1 cellular context compared by ENCODE assay signal in the genomic region with DNA sequence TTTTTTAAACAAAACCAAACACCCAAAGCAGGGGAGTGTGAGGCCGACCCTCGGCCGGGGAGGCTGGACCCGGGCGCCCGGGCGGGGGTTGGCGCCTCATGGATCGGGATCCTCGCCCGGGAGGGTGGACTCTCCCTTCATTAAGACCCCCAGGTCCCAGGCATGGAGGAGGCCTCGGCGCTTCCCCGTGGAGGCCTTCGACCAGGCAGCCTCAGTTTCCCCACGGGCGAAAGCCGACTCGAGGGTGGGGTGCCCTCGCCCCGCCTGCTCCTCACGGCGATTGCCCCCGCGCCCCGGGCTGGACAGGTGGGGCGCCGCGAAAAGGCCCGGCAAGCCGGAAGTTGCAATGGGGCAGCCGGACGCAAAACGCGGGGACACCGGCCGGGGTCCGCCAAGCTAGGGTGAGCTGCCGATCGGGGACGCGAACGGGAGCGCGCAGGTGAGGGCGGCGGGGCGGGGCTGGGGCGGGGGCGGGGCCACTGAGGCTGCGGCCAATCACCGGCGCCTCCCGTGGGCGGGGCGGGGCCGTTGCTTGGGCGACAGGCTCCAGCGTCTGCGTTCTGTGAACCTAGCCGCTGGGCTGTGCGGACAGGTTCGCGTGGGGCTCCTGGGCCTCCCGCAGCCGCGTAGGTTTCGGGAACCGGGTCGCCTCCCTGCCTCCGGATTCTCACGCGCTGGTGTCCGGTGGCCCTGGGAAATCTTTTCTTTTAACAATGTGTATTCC.
TF ChIP-seq lines count a peak whose summit lies in the region.

No MANE protein-coding gene starts in this region.

TF ChIP-seq in HEK293, 187 proteins besides CTCF, POLR2A, EP300 and RAD21 (continued from another document and continues in another):
- TF ChIP-seq, protein P1, sequence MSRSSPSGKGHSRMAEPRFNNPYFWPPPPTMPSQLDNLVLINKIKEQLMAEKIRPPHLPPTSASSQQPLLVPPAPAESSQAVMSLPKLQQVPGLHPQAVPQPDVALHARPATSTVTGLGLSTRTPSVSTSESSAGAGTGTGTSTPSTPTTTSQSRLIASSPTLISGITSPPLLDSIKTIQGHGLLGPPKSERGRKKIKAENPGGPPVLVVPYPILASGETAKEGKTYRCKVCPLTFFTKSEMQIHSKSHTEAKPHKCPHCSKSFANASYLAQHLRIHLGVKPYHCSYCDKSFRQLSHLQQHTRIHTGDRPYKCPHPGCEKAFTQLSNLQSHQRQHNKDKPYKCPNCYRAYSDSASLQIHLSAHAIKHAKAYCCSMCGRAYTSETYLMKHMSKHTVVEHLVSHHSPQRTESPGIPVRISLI (tag by site-specific recombination; IDR thresholded peaks at IDR 0.05): no peak
- TF ChIP-seq ZFP3 (tag by site-specific recombination; IDR thresholded peaks at IDR 0.05; ENCODE audit: low read depth): no peak
- TF ChIP-seq ZNF560 (tag by site-specific recombination; IDR thresholded peaks at IDR 0.05; ENCODE audit: borderline replicate concordance): no peak
- TF ChIP-seq, protein P2, sequence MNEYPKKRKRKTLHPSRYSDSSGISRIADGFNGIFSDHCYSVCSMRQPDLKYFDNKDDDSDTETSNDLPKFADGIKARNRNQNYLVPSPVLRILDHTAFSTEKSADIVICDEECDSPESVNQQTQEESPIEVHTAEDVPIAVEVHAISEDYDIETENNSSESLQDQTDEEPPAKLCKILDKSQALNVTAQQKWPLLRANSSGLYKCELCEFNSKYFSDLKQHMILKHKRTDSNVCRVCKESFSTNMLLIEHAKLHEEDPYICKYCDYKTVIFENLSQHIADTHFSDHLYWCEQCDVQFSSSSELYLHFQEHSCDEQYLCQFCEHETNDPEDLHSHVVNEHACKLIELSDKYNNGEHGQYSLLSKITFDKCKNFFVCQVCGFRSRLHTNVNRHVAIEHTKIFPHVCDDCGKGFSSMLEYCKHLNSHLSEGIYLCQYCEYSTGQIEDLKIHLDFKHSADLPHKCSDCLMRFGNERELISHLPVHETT (tag by site-specific recombination; IDR thresholded peaks at IDR 0.05): peak; percentile 26; the same call in 1 of the 2 replicates
- peak; percentile 66; the same call in 1 of the 2 replicates for TF ChIP-seq YY1 (tag by site-specific recombination; IDR thresholded peaks at IDR 0.05)
- 0 out of 2 replicates have a peak, but pooled peaks have one; percentile 36 for TF ChIP-seq EGR2 (tag by site-specific recombination; IDR thresholded peaks at IDR 0.05; ENCODE audit: low read depth)
- 0 out of 2 replicates have a peak, but pooled peaks have one; percentile 7 for TF ChIP-seq FEZF1 (tag by site-specific recombination; IDR thresholded peaks at IDR 0.05)
- TF ChIP-seq ZBTB20 (tag by site-specific recombination; IDR thresholded peaks at IDR 0.05): peak; percentile 87; the same call in 1 of the 2 replicates
- 0 out of 2 replicates have a peak, but pooled peaks have one; percentile 46 for TF ChIP-seq ZBTB48 (tag by site-specific recombination; IDR thresholded peaks at IDR 0.05)
- TF ChIP-seq, protein P3, sequence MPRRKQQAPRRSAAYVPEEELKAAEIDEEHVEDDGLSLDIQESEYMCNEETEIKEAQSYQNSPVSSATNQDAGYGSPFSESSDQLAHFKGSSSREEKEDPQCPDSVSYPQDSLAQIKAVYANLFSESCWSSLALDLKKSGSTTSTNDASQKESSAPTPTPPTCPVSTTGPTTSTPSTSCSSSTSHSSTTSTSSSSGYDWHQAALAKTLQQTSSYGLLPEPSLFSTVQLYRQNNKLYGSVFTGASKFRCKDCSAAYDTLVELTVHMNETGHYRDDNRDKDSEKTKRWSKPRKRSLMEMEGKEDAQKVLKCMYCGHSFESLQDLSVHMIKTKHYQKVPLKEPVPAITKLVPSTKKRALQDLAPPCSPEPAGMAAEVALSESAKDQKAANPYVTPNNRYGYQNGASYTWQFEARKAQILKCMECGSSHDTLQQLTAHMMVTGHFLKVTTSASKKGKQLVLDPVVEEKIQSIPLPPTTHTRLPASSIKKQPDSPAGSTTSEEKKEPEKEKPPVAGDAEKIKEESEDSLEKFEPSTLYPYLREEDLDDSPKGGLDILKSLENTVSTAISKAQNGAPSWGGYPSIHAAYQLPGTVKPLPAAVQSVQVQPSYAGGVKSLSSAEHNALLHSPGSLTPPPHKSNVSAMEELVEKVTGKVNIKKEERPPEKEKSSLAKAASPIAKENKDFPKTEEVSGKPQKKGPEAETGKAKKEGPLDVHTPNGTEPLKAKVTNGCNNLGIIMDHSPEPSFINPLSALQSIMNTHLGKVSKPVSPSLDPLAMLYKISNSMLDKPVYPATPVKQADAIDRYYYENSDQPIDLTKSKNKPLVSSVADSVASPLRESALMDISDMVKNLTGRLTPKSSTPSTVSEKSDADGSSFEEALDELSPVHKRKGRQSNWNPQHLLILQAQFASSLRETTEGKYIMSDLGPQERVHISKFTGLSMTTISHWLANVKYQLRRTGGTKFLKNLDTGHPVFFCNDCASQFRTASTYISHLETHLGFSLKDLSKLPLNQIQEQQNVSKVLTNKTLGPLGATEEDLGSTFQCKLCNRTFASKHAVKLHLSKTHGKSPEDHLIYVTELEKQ (tag by site-specific recombination; IDR thresholded peaks at IDR 0.05; ENCODE audit: borderline replicate concordance): no peak
- TF ChIP-seq ZNF221 (tag by site-specific recombination; IDR thresholded peaks at IDR 0.05; ENCODE audit: borderline replicate concordance): no peak
- TF ChIP-seq ZNF670 (tag by site-specific recombination; IDR thresholded peaks at IDR 0.05; ENCODE audit: low read depth): no peak
- no peak for TF ChIP-seq ZNF48 (tag by site-specific recombination; IDR thresholded peaks at IDR 0.05)
- peak; percentile 56; the same call in 1 of the 2 replicates for TF ChIP-seq ZNF629 (tag by site-specific recombination; IDR thresholded peaks at IDR 0.05)
- TF ChIP-seq ZNF544 (tag by site-specific recombination; IDR thresholded peaks at IDR 0.05): no peak
- TF ChIP-seq, protein P4, sequence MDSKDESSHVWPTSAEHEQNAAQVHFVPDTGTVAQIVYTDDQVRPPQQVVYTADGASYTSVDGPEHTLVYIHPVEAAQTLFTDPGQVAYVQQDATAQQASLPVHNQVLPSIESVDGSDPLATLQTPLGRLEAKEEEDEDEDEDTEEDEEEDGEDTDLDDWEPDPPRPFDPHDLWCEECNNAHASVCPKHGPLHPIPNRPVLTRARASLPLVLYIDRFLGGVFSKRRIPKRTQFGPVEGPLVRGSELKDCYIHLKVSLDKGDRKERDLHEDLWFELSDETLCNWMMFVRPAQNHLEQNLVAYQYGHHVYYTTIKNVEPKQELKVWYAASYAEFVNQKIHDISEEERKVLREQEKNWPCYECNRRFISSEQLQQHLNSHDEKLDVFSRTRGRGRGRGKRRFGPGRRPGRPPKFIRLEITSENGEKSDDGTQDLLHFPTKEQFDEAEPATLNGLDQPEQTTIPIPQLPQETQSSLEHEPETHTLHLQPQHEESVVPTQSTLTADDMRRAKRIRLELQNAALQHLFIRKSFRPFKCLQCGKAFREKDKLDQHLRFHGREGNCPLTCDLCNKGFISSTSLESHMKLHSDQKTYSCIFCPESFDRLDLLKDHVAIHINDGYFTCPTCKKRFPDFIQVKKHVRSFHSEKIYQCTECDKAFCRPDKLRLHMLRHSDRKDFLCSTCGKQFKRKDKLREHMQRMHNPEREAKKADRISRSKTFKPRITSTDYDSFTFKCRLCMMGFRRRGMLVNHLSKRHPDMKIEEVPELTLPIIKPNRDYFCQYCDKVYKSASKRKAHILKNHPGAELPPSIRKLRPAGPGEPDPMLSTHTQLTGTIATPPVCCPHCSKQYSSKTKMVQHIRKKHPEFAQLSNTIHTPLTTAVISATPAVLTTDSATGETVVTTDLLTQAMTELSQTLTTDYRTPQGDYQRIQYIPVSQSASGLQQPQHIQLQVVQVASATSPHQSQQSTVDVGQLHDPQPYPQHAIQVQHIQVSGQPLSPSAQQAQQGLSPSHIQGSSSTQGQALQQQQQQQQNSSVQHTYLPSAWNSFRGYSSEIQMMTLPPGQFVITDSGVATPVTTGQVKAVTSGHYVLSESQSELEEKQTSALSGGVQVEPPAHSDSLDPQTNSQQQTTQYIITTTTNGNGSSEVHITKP (tag by site-specific recombination; IDR thresholded peaks at IDR 0.05): peak; percentile 90
- TF ChIP-seq ZNF776 (tag by site-specific recombination; IDR thresholded peaks at IDR 0.05; ENCODE audit: borderline replicate concordance): no peak
- TF ChIP-seq ZNF302 (tag by site-specific recombination; IDR thresholded peaks at IDR 0.05; ENCODE audit: low read depth): no peak
- TF ChIP-seq ZNF114 (tag by site-specific recombination; IDR thresholded peaks at IDR 0.05): no peak
- no peak for TF ChIP-seq MZF1 (tag by site-specific recombination; IDR thresholded peaks at IDR 0.05; ENCODE audit: borderline replicate concordance)
- TF ChIP-seq, protein P5, sequence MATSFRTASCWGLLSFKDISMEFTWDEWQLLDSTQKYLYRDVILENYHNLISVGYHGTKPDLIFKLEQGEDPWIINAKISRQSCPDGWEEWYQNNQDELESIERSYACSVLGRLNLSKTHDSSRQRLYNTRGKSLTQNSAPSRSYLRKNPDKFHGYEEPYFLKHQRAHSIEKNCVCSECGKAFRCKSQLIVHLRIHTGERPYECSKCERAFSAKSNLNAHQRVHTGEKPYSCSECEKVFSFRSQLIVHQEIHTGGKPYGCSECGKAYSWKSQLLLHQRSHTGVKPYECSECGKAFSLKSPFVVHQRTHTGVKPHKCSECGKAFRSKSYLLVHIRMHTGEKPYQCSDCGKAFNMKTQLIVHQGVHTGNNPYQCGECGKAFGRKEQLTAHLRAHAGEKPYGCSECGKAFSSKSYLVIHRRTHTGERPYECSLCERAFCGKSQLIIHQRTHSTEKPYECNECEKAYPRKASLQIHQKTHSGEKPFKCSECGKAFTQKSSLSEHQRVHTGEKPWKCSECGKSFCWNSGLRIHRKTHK (tag by site-specific recombination; IDR thresholded peaks at IDR 0.05): no peak
- TF ChIP-seq ZNF404 (tag by site-specific recombination; IDR thresholded peaks at IDR 0.05): no peak
- TF ChIP-seq, protein P6, sequence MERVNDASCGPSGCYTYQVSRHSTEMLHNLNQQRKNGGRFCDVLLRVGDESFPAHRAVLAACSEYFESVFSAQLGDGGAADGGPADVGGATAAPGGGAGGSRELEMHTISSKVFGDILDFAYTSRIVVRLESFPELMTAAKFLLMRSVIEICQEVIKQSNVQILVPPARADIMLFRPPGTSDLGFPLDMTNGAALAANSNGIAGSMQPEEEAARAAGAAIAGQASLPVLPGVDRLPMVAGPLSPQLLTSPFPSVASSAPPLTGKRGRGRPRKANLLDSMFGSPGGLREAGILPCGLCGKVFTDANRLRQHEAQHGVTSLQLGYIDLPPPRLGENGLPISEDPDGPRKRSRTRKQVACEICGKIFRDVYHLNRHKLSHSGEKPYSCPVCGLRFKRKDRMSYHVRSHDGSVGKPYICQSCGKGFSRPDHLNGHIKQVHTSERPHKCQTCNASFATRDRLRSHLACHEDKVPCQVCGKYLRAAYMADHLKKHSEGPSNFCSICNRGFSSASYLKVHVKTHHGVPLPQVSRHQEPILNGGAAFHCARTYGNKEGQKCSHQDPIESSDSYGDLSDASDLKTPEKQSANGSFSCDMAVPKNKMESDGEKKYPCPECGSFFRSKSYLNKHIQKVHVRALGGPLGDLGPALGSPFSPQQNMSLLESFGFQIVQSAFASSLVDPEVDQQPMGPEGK (tag by site-specific recombination; IDR thresholded peaks at IDR 0.05): peak; percentile 98
- no peak for TF ChIP-seq ZNF274 (IDR thresholded peaks at IDR 0.05; ENCODE audit: low read length)
- TF ChIP-seq ZNF274 (tag by site-specific recombination; IDR thresholded peaks at IDR 0.05; ENCODE audit: borderline replicate concordance): no peak
- no peak for TF ChIP-seq ZNF211 (tag by site-specific recombination; IDR thresholded peaks at IDR 0.05; ENCODE audit: low read depth)
- TF ChIP-seq, protein P7, sequence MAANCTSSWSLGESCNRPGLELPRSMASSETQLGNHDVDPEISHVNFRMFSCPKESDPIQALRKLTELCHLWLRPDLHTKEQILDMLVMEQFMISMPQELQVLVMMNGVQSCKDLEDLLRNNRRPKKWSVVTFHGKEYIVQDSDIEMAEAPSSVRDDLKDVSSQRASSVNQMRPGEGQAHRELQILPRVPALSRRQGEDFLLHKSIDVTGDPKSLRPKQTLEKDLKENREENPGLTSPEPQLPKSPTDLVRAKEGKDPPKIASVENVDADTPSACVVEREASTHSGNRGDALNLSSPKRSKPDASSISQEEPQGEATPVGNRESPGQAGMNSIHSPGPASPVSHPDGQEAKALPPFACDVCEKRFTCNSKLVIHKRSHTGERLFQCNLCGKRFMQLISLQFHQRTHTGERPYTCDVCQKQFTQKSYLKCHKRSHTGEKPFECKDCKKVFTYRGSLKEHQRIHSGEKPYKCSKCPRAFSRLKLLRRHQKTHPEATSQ (tag by site-specific recombination; IDR thresholded peaks at IDR 0.05): peak; percentile 84
- no peak for TF ChIP-seq ZNF37A (tag by site-specific recombination; IDR thresholded peaks at IDR 0.05)
- TF ChIP-seq, protein P8, sequence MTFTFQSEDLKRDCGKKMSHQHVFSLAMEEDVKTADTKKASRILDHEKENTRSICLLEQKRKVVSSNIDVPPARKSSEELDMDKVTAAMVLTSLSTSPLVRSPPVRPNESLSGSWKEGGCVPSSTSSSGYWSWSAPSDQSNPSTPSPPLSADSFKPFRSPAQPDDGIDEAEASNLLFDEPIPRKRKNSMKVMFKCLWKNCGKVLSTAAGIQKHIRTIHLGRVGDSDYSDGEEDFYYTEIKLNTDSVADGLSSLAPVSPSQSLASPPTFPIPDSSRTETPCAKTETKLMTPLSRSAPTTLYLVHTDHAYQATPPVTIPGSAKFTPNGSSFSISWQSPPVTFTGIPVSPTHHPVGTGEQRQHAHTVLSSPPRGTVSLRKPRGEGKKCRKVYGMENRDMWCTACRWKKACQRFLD (tag by site-specific recombination; IDR thresholded peaks at IDR 0.05): no peak
- TF ChIP-seq GFI1B (tag by site-specific recombination; IDR thresholded peaks at IDR 0.05): no peak
- TF ChIP-seq ZBTB21 (tag by site-specific recombination; IDR thresholded peaks at IDR 0.05): no peak
- TF ChIP-seq ZSCAN16 (tag by site-specific recombination; IDR thresholded peaks at IDR 0.05): no peak; the same call in 1 of the 2 replicates
- TF ChIP-seq ZNF624 (tag by site-specific recombination; IDR thresholded peaks at IDR 0.05): no peak
- 0 out of 2 replicates have a peak, but pooled peaks have one; percentile 56 for TF ChIP-seq ZNF843 (tag by site-specific recombination; IDR thresholded peaks at IDR 0.05)
- TF ChIP-seq ZNF510 (tag by site-specific recombination; IDR thresholded peaks at IDR 0.05; ENCODE audit: insufficient replicate concordance): no peak
- no peak for TF ChIP-seq ZNF19 (tag by site-specific recombination; IDR thresholded peaks at IDR 0.05; ENCODE audit: low read depth)
- TF ChIP-seq ZNF146 (tag by site-specific recombination; IDR thresholded peaks at IDR 0.05): no peak
- peak; percentile 60; the same call in 1 of the 2 replicates for TF ChIP-seq ZNF600 (tag by site-specific recombination; IDR thresholded peaks at IDR 0.05)
- peak; percentile 52; the same call in 1 of the 2 replicates for TF ChIP-seq KLF1 (tag by site-specific recombination; IDR thresholded peaks at IDR 0.05)
- no peak; the same call in 1 of the 2 replicates for TF ChIP-seq IKZF3 (tag by site-specific recombination; IDR thresholded peaks at IDR 0.05)
- TF ChIP-seq ZBTB7A (tag by site-specific recombination; IDR thresholded peaks at IDR 0.05; ENCODE audit: low read depth): peak; percentile 86
- no peak for TF ChIP-seq HOXA7 (CRISPR knock-in tag; IDR thresholded peaks at IDR 0.05; ENCODE audit: borderline replicate concordance)
- no peak for TF ChIP-seq ZNF677 (tag by site-specific recombination; IDR thresholded peaks at IDR 0.05)
- no peak for TF ChIP-seq ZNF658 (tag by site-specific recombination; IDR thresholded peaks at IDR 0.05)
- TF ChIP-seq ZNF121 (tag by site-specific recombination; IDR thresholded peaks at IDR 0.05): no peak
- peak; percentile 73 for TF ChIP-seq ZSCAN30 (tag by site-specific recombination; IDR thresholded peaks at IDR 0.05)
